18 cellular contexts compared by ENCODE assay signal in the genomic region with DNA sequence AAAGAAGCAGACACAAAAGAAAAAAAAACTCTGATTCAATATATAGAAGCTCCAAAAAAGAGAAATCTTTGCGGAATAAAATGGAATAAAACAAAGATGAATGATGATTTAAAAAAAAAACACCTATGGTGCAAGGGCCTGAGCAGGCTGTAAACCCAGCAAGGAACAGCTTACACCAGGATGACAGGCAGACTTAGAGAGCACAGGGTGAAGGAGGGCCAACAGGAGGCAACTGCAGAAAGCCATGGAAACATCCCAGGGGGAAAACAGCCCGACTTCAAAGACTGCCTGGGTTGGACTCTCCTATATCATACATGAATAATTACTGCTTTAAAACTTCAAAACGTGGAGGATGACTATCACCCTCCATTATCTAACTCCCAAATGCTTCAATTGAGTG.
DNase-seq lines count a peak whose midpoint lies in the region; ATAC-seq and TF ChIP-seq lines count a peak whose summit lies in the region.
"Had no signal": no experiment of that assay in that cellular context is flagged by ENCODE, and none has a peak within 500 bp of the region (broad histone marks: within the 10 kb centered on the region; RNA-seq: fewer than 3 reads in every experiment).

No MANE protein-coding gene starts in this region.

- no peak overlapping the region for H3K4me3 ChIP-seq in mucosa of descending colon
- H3K4me3 ChIP-seq: BLaER1 treated with 17β-estradiol and CSF1 and Interleukin-3, amounts not matched to agents 10 nM and 100 nM; GM23248 had no signal

- no peaks in the 10 kb centered on the region for H3K36me3 ChIP-seq in mucosa of descending colon (ENCODE audit: low read depth)
- H3K36me3 ChIP-seq: BLaER1 treated with 17β-estradiol and CSF1 and Interleukin-3, amounts not matched to agents 10 nM and 100 nM had no signal

- intact Hi-C loops in mucosa of descending colon (cut with DNase I, micrococcal nuclease): no loop called here

- ATAC-seq in mucosa of descending colon: peak; percentile 29
- no peak for ATAC-seq in HG03280 (IDR thresholded peaks at IDR 0.05; ENCODE audit: unreplicated experiment)
- ATAC-seq: HCT116 had no signal

- peak; percentile 7 for DNase-seq in ELF-1 (ENCODE audit: low read depth, low spot score)
- DNase-seq in iPS-NIHi7 (ENCODE audit: extremely low spot score): peak; percentile 21
- DNase-seq in mucosa of descending colon: no peak
- DNase-seq in Kasumi-1 (lab: John Stamatoyannopoulos, UW): no peak
- no peak for DNase-seq in anterior cingulate cortex (lab: John Stamatoyannopoulos, UW)
- DNase-seq: 8988T; CD4-positive, CD25-positive, alpha-beta regulatory T cell; CD8-positive, alpha-beta memory T cell; COR-L47; DMS 273 treated with DMSO at 0.1 percent for 48 hours; DMS53; DND-41; GM23248; HFFc6 had no signal

- peaks cover 5% of the 10 kb centered on the region for H3K4me1 ChIP-seq in mucosa of descending colon (ENCODE audit: low read depth)

- TF ChIP-seq CTCF in VCaP (conservative IDR thresholded peaks at IDR 0.05) (no peak), mucosa of descending colon (IDR thresholded peaks at IDR 0.05) (no peak)

- H3K27ac ChIP-seq in VCaP: peak overlapping the region; percentile 18; the same call in 1 of the 2 replicates
- H3K27ac ChIP-seq: BLaER1 treated with 17β-estradiol and CSF1 and Interleukin-3, amounts not matched to agents 10 nM and 100 nM; GM23248 had no signal

- no peaks in the 10 kb centered on the region for H3K9me3 ChIP-seq in mucosa of descending colon
- H3K9me3 ChIP-seq: BLaER1 treated with 17β-estradiol and CSF1 and Interleukin-3, amounts not matched to agents 10 nM and 100 nM had no signal

Comparison
In these comparisons a context has a peak if more than half of its experiments do, and no peak if none do; other contexts are left out.
1. DNase-seq: peak in ELF-1 (single experiment) and iPS-NIHi7 (single experiment); none in mucosa of descending colon (0 of 3), Kasumi-1 (0 of 2) and anterior cingulate cortex (0 of 58).